12 cellular contexts compared by ENCODE assay signal in genomic region chr14:78316058-78316457, GRCh38.
"Had no signal": no experiment of that assay in that cellular context is flagged by ENCODE, and none has a peak within 500 bp of the region (broad histone marks: within the 10 kb centered on the region; RNA-seq: fewer than 3 reads in every experiment).

No MANE protein-coding gene starts in this region.

- DNase-seq: activated CD4-positive, alpha-beta memory T cell treated with anti-CD3 and anti-CD28 coated beads for 36 hours; activated CD4-positive, alpha-beta T cell treated with anti-CD3 and anti-CD28 coated beads for 1 hour; activated gamma-delta T cell; activated T-cell treated with anti-CD3 and anti-CD28 coated beads, Interleukin-2, amount 50 U/mL, for 4 hours; hippocampal formation; lower lobe of right lung; naive B cell; psoas muscle; sigmoid colon; stimulated activated CD4-positive, alpha-beta T cell treated with anti-CD3 and anti-CD28 coated beads, Interleukin-2, amount 100 ng/mL, for 48 hours; stimulated activated naive CD4-positive, alpha-beta T cell treated with Interleukin-2 at 50 U/mL for 16 hours had no signal

- H3K36me3 Mint-ChIP-seq: activated CD4-positive, alpha-beta memory T cell treated with anti-CD3 and anti-CD28 coated beads for 36 hours; activated naive CD8-positive, alpha-beta T cell; naive B cell had no signal

- H3K9me3 Mint-ChIP-seq: activated CD4-positive, alpha-beta memory T cell treated with anti-CD3 and anti-CD28 coated beads for 36 hours; activated T-cell treated with anti-CD3 and anti-CD28 coated beads, Interleukin-2, amount 50 U/mL, for 4 hours had no signal

- H3K27ac Mint-ChIP-seq: activated CD4-positive, alpha-beta memory T cell treated with anti-CD3 and anti-CD28 coated beads for 36 hours; activated naive CD8-positive, alpha-beta T cell had no signal

- H3K4me3 Mint-ChIP-seq: activated CD4-positive, alpha-beta memory T cell treated with anti-CD3 and anti-CD28 coated beads for 36 hours; activated naive CD8-positive, alpha-beta T cell; activated T-cell treated with anti-CD3 and anti-CD28 coated beads, Interleukin-2, amount 50 U/mL, for 4 hours; naive B cell had no signal

- H3K4me1 Mint-ChIP-seq: naive B cell had no signal
